Comparison of ENCODE assay signal across 10 cellular contexts in the genomic region with DNA sequence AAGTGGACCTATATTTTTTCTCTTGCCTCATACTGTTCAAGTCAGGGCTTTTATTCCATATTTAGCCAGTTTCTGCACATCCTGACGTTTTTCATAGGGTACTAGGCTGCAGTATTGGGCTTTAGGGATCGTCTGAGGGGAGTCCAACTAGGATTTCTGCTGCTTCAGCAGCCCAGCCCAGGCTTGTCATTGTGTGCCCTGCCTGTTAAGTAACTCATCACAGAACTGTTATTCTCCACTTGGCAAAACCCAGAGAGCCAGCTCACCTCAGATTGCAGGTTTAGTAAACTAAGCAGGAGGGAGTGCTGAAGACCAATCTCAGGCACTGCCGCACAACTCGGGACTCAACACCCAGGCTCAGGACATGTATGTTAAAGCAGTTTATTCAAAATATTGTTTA. TPM values are rescaled to one million over a fixed set of nuclear protein-coding genes. Genes with fewer than 3 reads are reported as not detected.
DNase-seq lines count a peak whose midpoint lies in the region; ATAC-seq and TF ChIP-seq lines count a peak whose summit lies in the region.
"Had no signal": no experiment of that assay in that cellular context is flagged by ENCODE, and none has a peak within 500 bp of the region (broad histone marks: within the 10 kb centered on the region; RNA-seq: fewer than 3 reads in every experiment).

No MANE protein-coding gene starts in this region.

- intact Hi-C loops in posterior cingulate gyrus (cut with DNase I), result loop anchor here (5.0 to 10.0 kb wide), 4 partner anchors 42 to 408 kb away; no protein-coding TSS in a partner anchor

- H3K4me3 Mint-ChIP-seq in activated T-cell treated with anti-CD3 and anti-CD28 coated beads, Interleukin-2, amount 50 U/mL, for 4 hours, result peak overlapping the region; percentile 90
- peak overlapping the region; percentile 84 to 89 for H3K4me3 Mint-ChIP-seq in stimulated activated naive CD8-positive, alpha-beta T cell treated with anti-CD3 and anti-CD28 coated beads, Interleukin-15, amount 100 ng/mL, for 72 hours

- CTCF ChIA-PET in RWPE1 (lab: Yijun Ruan, JAX), result interaction anchor here (0.6 to 0.9 kb wide), 2 partner anchors 16 to 303 kb away, joined by 3 to 5 read pairs; no protein-coding TSS in a partner anchor

- no peaks in the 10 kb centered on the region for H3K9me3 ChIP-seq in hepatocyte (ENCODE audit: low read depth)

- peaks cover 73% of the 10 kb centered on the region for H3K79me2 ChIP-seq in hepatocyte

- H3K4me1 Mint-ChIP-seq in activated T-cell treated with anti-CD3 and anti-CD28 coated beads, Interleukin-2, amount 50 U/mL, for 4 hours (ENCODE audit: low read depth), result peaks cover 43% of the 10 kb centered on the region
- H3K4me1 Mint-ChIP-seq in stimulated activated naive CD8-positive, alpha-beta T cell treated with anti-CD3 and anti-CD28 coated beads, Interleukin-15, amount 100 ng/mL, for 72 hours, result peaks cover 67% of the 10 kb centered on the region

- peak overlapping the region; percentile 66 for H3K27ac ChIP-seq in RWPE1
- no peak overlapping the region for H3K27ac ChIP-seq in hepatocyte

- DNase-seq in activated T-cell treated with anti-CD3 and anti-CD28 coated beads, Interleukin-2, amount 50 U/mL, for 4 hours, result no peak
- DNase-seq in activated T-cell treated with anti-CD3 and anti-CD28 coated beads for 4 hours (no peak), RWPE1 (ENCODE audit: low spot score) (peak; percentile 36), hepatocyte (ENCODE audit: low spot score) (no peak), posterior cingulate gyrus (no peak)
- DNase-seq in stimulated activated naive CD8-positive, alpha-beta T cell treated with anti-CD3 and anti-CD28 coated beads, Interleukin-15, amount 100 ng/mL, for 72 hours, result no peak
- DNase-seq: activated naive CD4-positive, alpha-beta T cell had no signal

- H3K36me3 Mint-ChIP-seq in activated T-cell treated with anti-CD3 and anti-CD28 coated beads, Interleukin-2, amount 50 U/mL, for 4 hours (ENCODE audit: insufficient read depth), result no peaks in the 10 kb centered on the region

- TF ChIP-seq CTCF in RWPE1 (conservative IDR thresholded peaks at IDR 0.05; ENCODE audit: low read depth) (no peak), hepatocyte (IDR thresholded peaks at IDR 0.05; ENCODE audit: poor library complexity) (no peak)

- no peaks in the 10 kb centered on the region for H3K9me3 Mint-ChIP-seq in activated T-cell treated with anti-CD3 and anti-CD28 coated beads, Interleukin-2, amount 50 U/mL, for 4 hours
- no peaks in the 10 kb centered on the region for H3K9me3 Mint-ChIP-seq in stimulated activated naive CD8-positive, alpha-beta T cell treated with anti-CD3 and anti-CD28 coated beads, Interleukin-15, amount 100 ng/mL, for 72 hours
- H3K9me3 Mint-ChIP-seq: CD8-positive, alpha-beta T cell had no signal

- POLR2A ChIA-PET in RWPE1 (lab: Yijun Ruan, JAX; ENCODE audit: low non-redundant PET), result no interaction called here

- peaks cover 18% of the 10 kb centered on the region for H3K4me1 ChIP-seq in hepatocyte (ENCODE audit: insufficient read depth)

- no peaks in the 10 kb centered on the region for H3K36me3 ChIP-seq in hepatocyte (replicated peaks; ENCODE audit: insufficient read depth, low read depth)

- no peaks in the 10 kb centered on the region for H3K9me2 ChIP-seq in hepatocyte (replicated peaks; ENCODE audit: insufficient read depth)

- no peak overlapping the region for H3K4me3 ChIP-seq in hepatocyte

- WGBS in hepatocyte (ENCODE audit: low lambda C conversion rate, missing lambda C conversion rate), result 72% methylated on average over 4 of the region's 4 CpGs

- ATAC-seq in activated T-cell treated with anti-CD3 and anti-CD28 coated beads, Interleukin-2, amount 50 U/mL, for 4 hours, result no peak
- no peak for ATAC-seq in stimulated activated naive CD8-positive, alpha-beta T cell treated with anti-CD3 and anti-CD28 coated beads, Interleukin-15, amount 100 ng/mL, for 72 hours
- ATAC-seq in HG03097 (IDR thresholded peaks at IDR 0.05; ENCODE audit: low FRiP score, unreplicated experiment) (no peak), GM18498 (IDR thresholded peaks at IDR 0.05; ENCODE audit: unreplicated experiment) (no peak)
- ATAC-seq: CD8-positive, alpha-beta T cell had no signal

- peak overlapping the region in 1 of 2 donors; percentile 85 for H3K27ac Mint-ChIP-seq in stimulated activated naive CD8-positive, alpha-beta T cell treated with anti-CD3 and anti-CD28 coated beads, Interleukin-15, amount 100 ng/mL, for 72 hours

- H3K4me2 ChIP-seq in hepatocyte, result peak overlapping the region; percentile 86

- H3K27me3 Mint-ChIP-seq in activated T-cell treated with anti-CD3 and anti-CD28 coated beads, Interleukin-2, amount 50 U/mL, for 4 hours (ENCODE audit: low read depth), result no peaks in the 10 kb centered on the region
- no peaks in the 10 kb centered on the region for H3K27me3 Mint-ChIP-seq in stimulated activated naive CD8-positive, alpha-beta T cell treated with anti-CD3 and anti-CD28 coated beads, Interleukin-15, amount 100 ng/mL, for 72 hours

- H4K20me1 ChIP-seq in hepatocyte (ENCODE audit: insufficient read depth, poor library complexity, severe bottlenecking), result peaks cover 61% of the 10 kb centered on the region

- H2AFZ ChIP-seq in hepatocyte, result no peak overlapping the region

- H3K27me3 ChIP-seq in hepatocyte, result no peaks in the 10 kb centered on the region

RNA-seq across cellular contexts. Expression of a gene that starts 2.8 kb away (rescaled TPM):
- total RNA-seq in activated T-cell treated with anti-CD3 and anti-CD28 coated beads, Interleukin-2, amount 50 U/mL, for 4 hours, result 100 to 1,000 TPM in 1 of 3 donors, 10 to 100 TPM in 2; 83.9 to 101 (median 89.1) TPM
- 77.9 and 96.7 TPM in 2 replicates for total RNA-seq in hepatocyte
- 131 and 143 TPM in 2 replicates for polyA plus RNA-seq in hepatocyte
